Comparison of ENCODE assay signal across 8 cellular contexts in the genomic region with DNA sequence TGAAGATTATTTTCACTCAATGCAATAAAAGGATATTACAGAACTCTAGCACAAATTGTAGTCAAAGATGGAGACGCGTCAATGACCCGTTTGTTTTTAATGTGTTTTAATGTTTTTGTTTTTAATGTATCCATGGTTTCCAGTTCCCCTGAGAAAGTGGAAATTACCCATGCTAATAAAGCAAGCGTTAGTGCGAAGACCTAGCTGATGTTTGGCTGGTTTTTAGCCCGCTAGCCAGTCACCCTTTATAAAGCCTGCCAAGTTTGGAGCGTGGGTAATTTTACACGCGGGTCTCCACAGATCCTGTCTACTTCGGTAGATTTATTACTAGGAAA. TPM values are rescaled to one million over a fixed set of nuclear protein-coding genes. Genes with fewer than 3 reads are reported as not detected.
DNase-seq lines count a peak whose midpoint lies in the region; ATAC-seq lines count a peak whose summit lies in the region.

No MANE protein-coding gene starts in this region.

- peaks cover 24% of the 10 kb centered on the region for H3K4me1 ChIP-seq in skeletal muscle satellite cell (ENCODE audit: control insufficient read depth, insufficient read depth, low read length)

- peaks cover 2% of the 10 kb centered on the region for H3K36me3 Mint-ChIP-seq in activated naive CD8-positive, alpha-beta T cell treated with anti-CD3 and anti-CD28 coated beads for 36 hours

- H3K27me3 ChIP-seq in skeletal muscle satellite cell (ENCODE audit: control insufficient read depth, insufficient read depth, low read length) = no peaks in the 10 kb centered on the region

- H3K4me3 Mint-ChIP-seq in activated naive CD8-positive, alpha-beta T cell treated with anti-CD3 and anti-CD28 coated beads for 36 hours = peak overlapping the region; percentile 100

- H3K4me1 Mint-ChIP-seq in activated naive CD8-positive, alpha-beta T cell treated with anti-CD3 and anti-CD28 coated beads for 36 hours = peaks cover 40% of the 10 kb centered on the region

- ATAC-seq in GM21526 (IDR thresholded peaks at IDR 0.05; ENCODE audit: low FRiP score, unreplicated experiment) = peak; percentile 10

- no peaks in the 10 kb centered on the region for H3K9me3 Mint-ChIP-seq in activated naive CD8-positive, alpha-beta T cell treated with anti-CD3 and anti-CD28 coated beads for 36 hours

- H3K27ac Mint-ChIP-seq in activated naive CD8-positive, alpha-beta T cell treated with anti-CD3 and anti-CD28 coated beads for 36 hours = peak overlapping the region; percentile 100

- peak overlapping the region; percentile 98 for H3K9ac ChIP-seq in skeletal muscle satellite cell (ENCODE audit: low read depth, low read length)

- DNase-seq in DMS114 treated with DMSO at 0.1 percent for 48 hours (lab: John Stamatoyannopoulos, UW; ENCODE audit: unreplicated experiment) (peak; percentile 53), hepatic stellate cell (ENCODE audit: low spot score) (peak; percentile 41), midbrain (lab: John Stamatoyannopoulos, UW) (no peak), islet precursor cell (no peak)
- DNase-seq in Jurkat, Clone E6-1 (ENCODE audit: low read depth, low spot score) = no peak
- DNase-seq in activated naive CD8-positive, alpha-beta T cell treated with anti-CD3 and anti-CD28 coated beads for 36 hours = no peak

- H3K4me2 ChIP-seq in skeletal muscle satellite cell (ENCODE audit: low read length) = peak overlapping the region; percentile 84

- no peaks in the 10 kb centered on the region for H3K9me3 ChIP-seq in skeletal muscle satellite cell (replicated peaks; ENCODE audit: low read length)

- H3K4me3 ChIP-seq in Jurkat, Clone E6-1 (ENCODE audit: low read length) = peak overlapping the region; percentile 100
- H3K4me3 ChIP-seq in skeletal muscle satellite cell (ENCODE audit: low read length) = peak overlapping the region; percentile 83

- no peaks in the 10 kb centered on the region for H3K36me3 ChIP-seq in skeletal muscle satellite cell (ENCODE audit: insufficient read depth, low read length)

- H3K27me3 Mint-ChIP-seq in activated naive CD8-positive, alpha-beta T cell treated with anti-CD3 and anti-CD28 coated beads for 36 hours = no peaks in the 10 kb centered on the region

RNA-seq across cellular contexts. Expression of gene CHMP1B, which starts 0.4 kb away (rescaled TPM):
- polyA plus RNA-seq in Jurkat, Clone E6-1 (2012; ENCODE audit: insufficient read depth, insufficient read length) = 21.2 TPM
- 10 to 100 TPM; 22.8 to 23.0 TPM for total RNA-seq in activated naive CD8-positive, alpha-beta T cell treated with anti-CD3 and anti-CD28 coated beads for 36 hours
- total RNA-seq in skeletal muscle satellite cell (2012; rRNA removed) = 31.0 and 35.2 TPM in 2 replicates

RNA-seq across cellular contexts. Expression of gene MPPE1, which starts 57.3 kb away (rescaled TPM):
- 42.0 TPM for polyA plus RNA-seq in Jurkat, Clone E6-1 (2012; ENCODE audit: insufficient read depth, insufficient read length)
- 10 to 100 TPM; 25.3 to 27.1 TPM for total RNA-seq in activated naive CD8-positive, alpha-beta T cell treated with anti-CD3 and anti-CD28 coated beads for 36 hours
- 16.2 and 24.5 TPM in 2 replicates for total RNA-seq in skeletal muscle satellite cell (2012; rRNA removed)

Comparison
In these comparisons a context has a peak if more than half of its experiments do, and no peak if none do; other contexts are left out.
1. DNase-seq: peak in DMS114 treated with DMSO at 0.1 percent for 48 hours (single experiment) and hepatic stellate cell (single experiment); none in Jurkat, Clone E6-1 (single experiment), activated naive CD8-positive, alpha-beta T cell treated with anti-CD3 and anti-CD28 coated beads for 36 hours (single experiment), midbrain (single experiment) and islet precursor cell (single experiment).